Comparison of ENCODE assay signal across 1 cellular context in genomic region chr20:49612127-49612738, GRCh38.
TF ChIP-seq lines count a peak whose summit lies in the region.

No MANE protein-coding gene starts in this region.

TF ChIP-seq in IMR-90, 13 proteins besides CTCF, POLR2A, EP300 and RAD21:
- TF ChIP-seq MAZ (IDR thresholded peaks at IDR 0.05; ENCODE audit: borderline replicate concordance, low read depth, low read length) (no peak), ELK1 (IDR thresholded peaks at IDR 0.05; ENCODE audit: borderline replicate concordance, low read depth, low read length) (no peak), SMC3 (IDR thresholded peaks at IDR 0.05; ENCODE audit: low read depth, low read length) (no peak), CHD1 (IDR thresholded peaks at IDR 0.05; ENCODE audit: low read depth, low read length) (no peak), MAFK (IDR thresholded peaks at IDR 0.05; ENCODE audit: low read depth, low read length) (no peak), MXI1 (IDR thresholded peaks at IDR 0.05; ENCODE audit: borderline replicate concordance, low read depth, low read length) (no peak), RFX5 (IDR thresholded peaks at IDR 0.05; ENCODE audit: low read depth, low read length) (no peak), FOS (IDR thresholded peaks at IDR 0.05; ENCODE audit: low read depth, low read length) (no peak), CEBPB (IDR thresholded peaks at IDR 0.05; ENCODE audit: low read depth, low read length) (no peak)
